ENCODE assay signal across 8 cellular contexts in genomic region chr2:97662895-97663625, GRCh38. TPM values are rescaled to one million over a fixed set of nuclear protein-coding genes. Genes with fewer than 3 reads are reported as not detected.
DNase-seq lines count a peak whose midpoint lies in the region; ATAC-seq, FAIRE-seq and TF ChIP-seq lines count a peak whose summit lies in the region.

No MANE protein-coding gene starts in this region.

- CTCF ChIA-PET in T-cell (lab: Charles Lee), result interaction anchor here in 1 of 2 donors (0.8 to 4.2 kb wide), 6 partner anchors 9 to 73 kb away, joined by 3 to 38 read pairs (median 5); partner anchors contain the start of gene COX5B

- WGBS in psoas muscle, 3 donors, result 0 to 3% (median 1%) methylated on average over 16 to 24 of the region's 24 CpGs

- peaks cover 32 to 38% (median 35%) of the 10 kb centered on the region in 3 donors for H3K4me1 Mint-ChIP-seq in T-cell

- H3K27me3 Mint-ChIP-seq in T-cell, result no peaks in the 10 kb centered on the region

- H3K36me3 ChIP-seq in left ventricle myocardium inferior, result peaks cover 15% of the 10 kb centered on the region
- H3K36me3 ChIP-seq in psoas muscle (ENCODE audit: insufficient read depth in 1 of 2, low read depth in 1 of 2), result peaks cover 6 to 22% of the 10 kb centered on the region in 2 donors

- H3K9me3 ChIP-seq in left ventricle myocardium inferior (replicated peaks), result no peaks in the 10 kb centered on the region
- no peaks in the 10 kb centered on the region for H3K9me3 ChIP-seq in psoas muscle

- DNase-seq in ELR (ENCODE audit: low read depth), result peak; percentile 96
- no peak for DNase-seq in Jurkat, Clone E6-1 (ENCODE audit: low read depth, low spot score)
- DNase-seq in T-cell, result peak in 33 of 34 experiments; percentile 28 to 70 (median 48)
- DNase-seq in amniotic stem cell (lab: John Stamatoyannopoulos, UW), result peak; percentile 73
- DNase-seq in left ventricle myocardium inferior, result peak; percentile 78
- peak; percentile 76 to 86 for DNase-seq in psoas muscle
- peak; percentile 78 for DNase-seq in urothelium cell line (ENCODE audit: low spot score)

- no peak for TF ChIP-seq CTCF in left ventricle myocardium inferior (IDR thresholded peaks at IDR 0.05; ENCODE audit: borderline replicate concordance)
- TF ChIP-seq CTCF in psoas muscle (IDR thresholded peaks at IDR 0.05), result no peak

- intact Hi-C loops in left ventricle myocardium inferior (cut with micrococcal nuclease), result no loop called here
- intact Hi-C loops in psoas muscle (cut with DNase I), result loop anchor here (1.0 to 10.0 kb wide), 3 partner anchors 17 to 68 kb away; partner anchors contain the start of gene COX5B (in 2 of the 2)

- H3K4me3 Mint-ChIP-seq in T-cell, result peak overlapping the region; percentile 85 to 95 (median 95)

- peak overlapping the region; percentile 99 for H3K27ac ChIP-seq in left ventricle myocardium inferior (replicated peaks)
- peak overlapping the region; percentile 98 for H3K27ac ChIP-seq in psoas muscle

- H3K4me3 ChIP-seq in Jurkat, Clone E6-1 (ENCODE audit: low read length), result peak overlapping the region; percentile 79
- H3K4me3 ChIP-seq in left ventricle myocardium inferior, result peak overlapping the region; percentile 81
- peak overlapping the region; percentile 84 for H3K4me3 ChIP-seq in psoas muscle

- H3K9me3 Mint-ChIP-seq in T-cell, result no peaks in the 10 kb centered on the region

- no peaks in the 10 kb centered on the region for H3K27me3 ChIP-seq in left ventricle myocardium inferior (ENCODE audit: low read depth)
- no peaks in the 10 kb centered on the region for H3K27me3 ChIP-seq in psoas muscle (ENCODE audit: insufficient read depth in 3 of 3, low read length in 2 of 3)

- POLR2A ChIA-PET in T-cell (lab: Charles Lee), result interaction anchor here in 1 of 2 donors (0.6 to 4.2 kb wide), 4 partner anchors 13 to 1484 kb away, joined by 3 to 45 read pairs (median 5); partner anchors contain the start of gene COX5B

- peak overlapping the region; percentile 83 to 95 for H3K27ac Mint-ChIP-seq in T-cell

- H3K36me3 Mint-ChIP-seq in T-cell, result peaks cover 11% of the 10 kb centered on the region

- peaks cover 40% of the 10 kb centered on the region for H3K4me1 ChIP-seq in left ventricle myocardium inferior
- peaks cover 24% of the 10 kb centered on the region for H3K4me1 ChIP-seq in psoas muscle

- ATAC-seq in GM21723 (IDR thresholded peaks at IDR 0.05; ENCODE audit: unreplicated experiment) (peak; percentile 44), T-cell (replicated peaks in 1 of 4) (peak; percentile 24 to 48 (median 40)), psoas muscle (peak; percentile 38 to 60 (median 46))

- FAIRE-seq in urothelium cell line (lab: Jason Lieb, UNC), result no peak

RNA-seq across cellular contexts. Expression of gene ACTR1B, which starts 0.8 kb away (rescaled TPM):
- 71.1 TPM for polyA plus RNA-seq in Jurkat, Clone E6-1 (2012; ENCODE audit: insufficient read depth, insufficient read length)
- total RNA-seq in T-cell, result 100 to 1,000 TPM in 3 of 5 donors, 10 to 100 TPM in 2; 86.3 to 124 (median 101) TPM
- 65.2 TPM for total RNA-seq in left ventricle myocardium inferior
- 10 to 100 TPM; 46.1 to 65.4 (median 55.5) TPM for total RNA-seq in psoas muscle
- polyA plus RNA-seq in psoas muscle, result 10 to 100 TPM; 38.3 to 50.9 (median 47.6) TPM

RNA-seq across cellular contexts. Expression of gene C2orf92, which starts 6.5 kb away (rescaled TPM):
- 0.86 TPM for polyA plus RNA-seq in Jurkat, Clone E6-1 (2012; ENCODE audit: insufficient read depth, insufficient read length)
- total RNA-seq in T-cell, result 10 to 100 TPM; 15.3 to 24.1 (median 16.6) TPM
- total RNA-seq in left ventricle myocardium inferior, result 1.8 TPM
- 1 to 10 TPM; 1.4 to 3.6 (median 2.0) TPM for total RNA-seq in psoas muscle
- 1 to 10 TPM in 1 of 3 donors, under 1 TPM in 2; 0.89 to 3.2 (median 0.98) TPM for polyA plus RNA-seq in psoas muscle

RNA-seq across cellular contexts. Expression of gene COX5B, which starts 17.2 kb away (rescaled TPM):
- 304 TPM for polyA plus RNA-seq in Jurkat, Clone E6-1 (2012; ENCODE audit: insufficient read depth, insufficient read length)
- total RNA-seq in T-cell, result 100 to 1,000 TPM; 108 to 142 (median 119) TPM
- total RNA-seq in left ventricle myocardium inferior, result 1,153 TPM
- 100 to 1,000 TPM; 635 to 891 (median 731) TPM for total RNA-seq in psoas muscle
- polyA plus RNA-seq in psoas muscle, result 1,000 to 10,000 TPM in 2 of 3 donors, 100 to 1,000 TPM in 1; 795 to 1,354 (median 1,064) TPM

RNA-seq across cellular contexts. Expression of gene ZAP70, which starts 50.3 kb away (rescaled TPM):
- 186 TPM for polyA plus RNA-seq in Jurkat, Clone E6-1 (2012; ENCODE audit: insufficient read depth, insufficient read length)
- 100 to 1,000 TPM; 449 to 534 (median 468) TPM for total RNA-seq in T-cell
- total RNA-seq in left ventricle myocardium inferior, result 0.55 TPM
- 1 to 10 TPM in 1 of 4 donors, under 1 TPM in 3; 0.48 to 1.2 (median 0.84) TPM for total RNA-seq in psoas muscle
- polyA plus RNA-seq in psoas muscle, result under 1 TPM; 0.40 to 0.94 (median 0.42) TPM
